Comparison of ENCODE assay signal across 14 cellular contexts in the genomic region with DNA sequence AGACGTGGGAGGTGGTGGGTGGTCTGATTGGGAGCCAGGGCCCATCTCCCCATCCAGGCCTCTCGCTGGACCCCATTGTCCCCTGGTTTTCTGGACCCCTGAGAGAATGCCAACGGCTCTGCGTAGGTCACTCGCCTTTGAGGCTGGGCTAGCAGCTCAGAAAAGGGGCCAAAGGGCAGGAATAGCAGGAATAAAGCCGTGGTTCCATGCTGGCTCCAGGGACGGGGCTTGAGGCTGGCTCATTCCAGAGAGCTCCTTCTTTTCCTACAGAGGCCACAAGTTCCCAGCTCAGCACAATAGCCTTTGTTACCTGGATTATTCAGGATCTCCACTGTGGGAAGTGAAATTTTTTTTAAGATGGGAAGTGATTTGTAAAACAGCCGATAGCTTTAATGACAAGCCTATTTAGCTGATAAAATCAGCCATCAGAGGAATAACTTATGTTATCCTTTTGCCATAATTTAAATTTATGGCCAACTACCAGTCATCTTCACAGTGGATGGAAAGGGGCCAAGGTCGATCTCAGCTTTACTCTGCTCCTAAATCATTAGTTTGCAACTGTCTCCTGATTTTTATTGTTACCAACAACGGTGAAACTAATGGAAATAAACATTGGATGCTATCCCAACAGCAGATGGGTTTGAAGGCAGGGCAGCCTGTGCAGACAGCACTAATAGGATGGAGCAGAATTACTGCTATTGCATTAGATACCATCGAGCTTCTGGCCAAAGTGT.
"Had no signal": no experiment of that assay in that cellular context is flagged by ENCODE, and none has a peak within 500 bp of the region (broad histone marks: within the 10 kb centered on the region; RNA-seq: fewer than 3 reads in every experiment).

No MANE protein-coding gene starts in this region.

- DNase-seq: activated CD4-positive, alpha-beta T cell treated with anti-CD3 and anti-CD28 coated beads for 4 hours; activated CD8-positive, alpha-beta T cell treated with anti-CD3 and anti-CD28 coated beads for 36 hours; activated gamma-delta T cell; activated T-cell treated with anti-CD3 and anti-CD28 coated beads, Interleukin-2, amount 50 U/mL, for 4 hours; amygdala; body of pancreas; effector CD8-positive, alpha-beta T cell; esophagus squamous epithelium; foreskin melanocyte; left cardiac atrium; midbrain had no signal

- H3K27me3 ChIP-seq: body of pancreas had no signal

- H3K27ac ChIP-seq: body of pancreas, coronary artery, esophagus squamous epithelium, thoracic aorta had no signal

- H3K9me3 ChIP-seq: body of pancreas, esophagus squamous epithelium, thoracic aorta had no signal

- H3K4me3 ChIP-seq: body of pancreas, coronary artery, esophagus squamous epithelium, lung, thoracic aorta had no signal

- H3K36me3 ChIP-seq: esophagus squamous epithelium, thoracic aorta had no signal

- H3K4me1 ChIP-seq: body of pancreas, esophagus squamous epithelium had no signal
